ENCODE assay signal across 1 cellular context in genomic region chr9:128203842-128204551, GRCh38.
A peak's percentile ranks its signal among the peaks of the same experiment; 100 is the strongest.
TF ChIP-seq lines count a peak whose summit lies in the region.

No MANE protein-coding gene starts in this region.

TF ChIP-seq in K562, 482 proteins besides CTCF, POLR2A, EP300 and RAD21 (continued from another document and continues in another):
- TF ChIP-seq HBP1 (CRISPR knock-in tag; IDR thresholded peaks at IDR 0.05) (peak; percentile 81; the same call in 1 of the 2 replicates), MNT (conservative IDR thresholded peaks at IDR 0.05) (no peak), ZBTB26 (CRISPR knock-in tag; IDR thresholded peaks at IDR 0.05) (no peak), FOXP1 (CRISPR knock-in tag; IDR thresholded peaks at IDR 0.05) (no peak), KDM4B (IDR thresholded peaks at IDR 0.05; ENCODE audit: borderline replicate concordance in 2 of 2, low read depth in 1 of 2) (no peak), ZNF384 (IDR thresholded peaks at IDR 0.05; ENCODE audit: low read depth, low read length) (no peak), BRCA1 (IDR thresholded peaks at IDR 0.05) (no peak), BRCA1 (CRISPR knock-in tag; IDR thresholded peaks at IDR 0.05) (no peak), ZEB2 (IDR thresholded peaks at IDR 0.05) (peak; percentile 40; the same call in 1 of the 2 replicates), CBFA2T3 (IDR thresholded peaks at IDR 0.05) (no peak), ZNF644 (tag; IDR thresholded peaks at IDR 0.05; ENCODE audit: low read depth) (no peak), MLX (CRISPR knock-in tag; conservative IDR thresholded peaks at IDR 0.05) (peak in 1 of 2 experiments; percentile 81; a peak in 2 of 4 replicates), MTA3 (IDR thresholded peaks at IDR 0.05; ENCODE audit: borderline replicate concordance) (peak; percentile 93), POU5F1 (IDR thresholded peaks at IDR 0.05; ENCODE audit: borderline replicate concordance, low read depth, low read length, partially characterized antibody) (no peak), HDAC2 (IDR thresholded peaks at IDR 0.05) (peak; percentile 79; the same call in 1 of the 2 replicates), TRIM25 (IDR thresholded peaks at IDR 0.05; ENCODE audit: borderline replicate concordance) (0 out of 2 replicates have a peak, but pooled peaks have one; percentile 20), KAT7 (CRISPR knock-in tag; IDR thresholded peaks at IDR 0.05; ENCODE audit: borderline replicate concordance) (no peak), GATAD2B (IDR thresholded peaks at IDR 0.05; ENCODE audit: borderline replicate concordance) (no peak), XRCC3 (IDR thresholded peaks at IDR 0.05) (no peak), LARP7 (IDR thresholded peaks at IDR 0.05) (no peak), ZBTB1 (CRISPR knock-in tag; IDR thresholded peaks at IDR 0.05; ENCODE audit: borderline replicate concordance, low read depth) (no peak), DIDO1 (tag; IDR thresholded peaks at IDR 0.05; ENCODE audit: low read depth) (no peak), NR2F6 (CRISPR knock-in tag; IDR thresholded peaks at IDR 0.05) (no peak), ELF1 (tag; IDR thresholded peaks at IDR 0.05) (no peak), NCOA6 (IDR thresholded peaks at IDR 0.05) (no peak), REST (CRISPR knock-in tag; IDR thresholded peaks at IDR 0.05; ENCODE audit: low read depth) (peak; percentile 87), KAT2B (IDR thresholded peaks at IDR 0.05; ENCODE audit: low read depth, low read length) (no peak), ZNF239 (CRISPR knock-in tag; IDR thresholded peaks at IDR 0.05) (no peak), RBM39 (optimal IDR thresholded peaks at IDR 0.05; ENCODE audit: low read depth, low read length) (no peak), HMBOX1 (IDR thresholded peaks at IDR 0.05) (no peak), CC2D1A (IDR thresholded peaks at IDR 0.05) (no peak; the same call in 1 of the 2 replicates), IRF1 (CRISPR knock-in tag; IDR thresholded peaks at IDR 0.05; ENCODE audit: borderline replicate concordance) (no peak), CEBPB (tag; IDR thresholded peaks at IDR 0.05) (no peak), MGA (IDR thresholded peaks at IDR 0.05) (no peak), SETDB1 (IDR thresholded peaks at IDR 0.05; ENCODE audit: low read length) (no peak), ZNF77 (CRISPR knock-in tag; IDR thresholded peaks at IDR 0.05) (no peak), SMC3 (conservative IDR thresholded peaks at IDR 0.05; ENCODE audit: insufficient read depth, low read depth, low read length) (no peak)
